In the genomic region with DNA sequence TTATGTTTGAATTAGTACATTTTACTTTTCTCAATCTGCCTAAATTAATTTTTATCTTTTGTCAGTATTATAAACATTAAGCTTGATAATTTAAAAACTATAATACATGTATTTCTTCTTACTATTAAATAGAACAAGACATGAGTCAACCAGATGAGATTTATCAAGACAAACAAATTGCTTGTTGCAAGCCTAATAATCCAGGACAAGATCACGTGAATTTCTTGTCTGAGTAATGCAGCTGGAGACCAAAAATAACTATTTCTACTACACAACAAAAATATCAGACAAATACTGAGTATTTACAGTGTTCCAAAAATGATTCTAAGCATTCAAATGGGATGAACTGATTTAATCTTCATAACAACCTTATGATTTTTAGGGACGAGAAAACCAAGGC, we compare ENCODE assay signal across 16 cellular contexts.
DNase-seq lines count a peak whose midpoint lies in the region; ATAC-seq and TF ChIP-seq lines count a peak whose summit lies in the region.
"Had no signal": no experiment of that assay in that cellular context is flagged by ENCODE, and none has a peak within 500 bp of the region (broad histone marks: within the 10 kb centered on the region; RNA-seq: fewer than 3 reads in every experiment).

No MANE protein-coding gene starts in this region.

- H3K4me2 ChIP-seq in GM23248 (ENCODE audit: unreplicated experiment) = no peak overlapping the region
- no peak overlapping the region for H3K4me2 ChIP-seq in mesenchymal stem cell (ENCODE audit: low read length, poor library complexity, severe bottlenecking)

- H2BK12ac ChIP-seq in mesenchymal stem cell (ENCODE audit: low read length in 2 of 2) = no peak overlapping the region

- H3K27me3 ChIP-seq in GM23248 (replicated peaks; ENCODE audit: insufficient read depth) (no peaks in the 10 kb centered on the region), mesenchymal stem cell (ENCODE audit: control insufficient read depth in 1 of 2, insufficient read depth in 1 of 2, low read length in 2 of 2) (no peaks in the 10 kb centered on the region)

- H3F3A ChIP-seq in GM23248 (ENCODE audit: insufficient read depth) = no peaks in the 10 kb centered on the region

- H3K4me1 ChIP-seq in GM23248 (ENCODE audit: insufficient read depth) (no peaks in the 10 kb centered on the region), mesenchymal stem cell (ENCODE audit: control insufficient read depth, insufficient read depth, low read depth, low read length) (no peaks in the 10 kb centered on the region)
- H3K4me1 ChIP-seq: HAP-1 had no signal

- no peak overlapping the region for H2AK5ac ChIP-seq in mesenchymal stem cell (ENCODE audit: low read length, severe bottlenecking)

- no peak for TF ChIP-seq CTCF in fibroblast of pulmonary artery (IDR thresholded peaks at IDR 0.05; ENCODE audit: low read length, missing control alignments)

- in situ Hi-C loops in GM23248 (cut with MboI) = no loop called here

- H3K9me3 Mint-ChIP-seq in stimulated activated effector memory CD8-positive, alpha-beta T cell treated with anti-CD3 and anti-CD28 coated beads, Interleukin-12 subunit alpha, Interleukin-12 subunit beta, amount 100 ng/mL, for 72 hours = peaks cover 3% of the 10 kb centered on the region

- no peak overlapping the region for H3K18ac ChIP-seq in mesenchymal stem cell (ENCODE audit: low read depth in 1 of 2, low read length in 2 of 2)

- H4K20me1 ChIP-seq in GM23248 (ENCODE audit: insufficient read depth) = no peaks in the 10 kb centered on the region

- H3K79me1 ChIP-seq in mesenchymal stem cell (replicated peaks; ENCODE audit: low read length, poor library complexity, severe bottlenecking) = no peaks in the 10 kb centered on the region

- H3K27ac ChIP-seq in GM23248 = no peak overlapping the region
- H3K27ac ChIP-seq in mesenchymal stem cell (ENCODE audit: low read length, poor library complexity, severe bottlenecking) = no peak overlapping the region

- H3K4me1 Mint-ChIP-seq in stimulated activated effector memory CD8-positive, alpha-beta T cell treated with anti-CD3 and anti-CD28 coated beads, Interleukin-12 subunit alpha, Interleukin-12 subunit beta, amount 100 ng/mL, for 72 hours = no peaks in the 10 kb centered on the region

- no peak overlapping the region for H2BK120ac ChIP-seq in mesenchymal stem cell (ENCODE audit: low read depth, low read length)

- H3K79me2 ChIP-seq in GM23248 (ENCODE audit: insufficient read depth) = no peaks in the 10 kb centered on the region

- peak; percentile 26 for DNase-seq in GM23248
- peak; percentile 63 for DNase-seq in LHCN-M2 (ENCODE audit: low read depth)
- peak; percentile 31 for DNase-seq in fibroblast of pulmonary artery (ENCODE audit: low read depth)
- peak; percentile 26 for DNase-seq in mesenchymal stem cell
- DNase-seq in NCI-H510A (lab: John Stamatoyannopoulos, UW) = no peak
- no peak for DNase-seq in stimulated activated effector memory CD8-positive, alpha-beta T cell treated with anti-CD3 and anti-CD28 coated beads, Interleukin-12 subunit alpha, Interleukin-12 subunit beta, amount 100 ng/mL, for 72 hours (ENCODE audit: low spot score in 2 of 2)
- DNase-seq: COR-L47, DMS 273 treated with DMSO at 0.1 percent for 48 hours, DND-41, NCI-H1105, NCI-H2081, NCI-H774, OCI-M1 had no signal

- no peak overlapping the region for H3K14ac ChIP-seq in mesenchymal stem cell (ENCODE audit: low read length in 2 of 2)

- no peaks in the 10 kb centered on the region for H3K36me3 Mint-ChIP-seq in stimulated activated effector memory CD8-positive, alpha-beta T cell treated with anti-CD3 and anti-CD28 coated beads, Interleukin-12 subunit alpha, Interleukin-12 subunit beta, amount 100 ng/mL, for 72 hours

- H3K36me3 ChIP-seq in GM23248 (ENCODE audit: low read depth) (no peaks in the 10 kb centered on the region), mesenchymal stem cell (ENCODE audit: control insufficient read depth in 1 of 2, insufficient read depth in 2 of 2, low read depth in 1 of 2, low read length in 2 of 2) (no peaks in the 10 kb centered on the region)
- H3K36me3 ChIP-seq: HAP-1 had no signal

- H2BK5ac ChIP-seq in mesenchymal stem cell (ENCODE audit: low read depth, low read length, poor library complexity, severe bottlenecking) = no peak overlapping the region

- H3K27ac Mint-ChIP-seq in stimulated activated effector memory CD8-positive, alpha-beta T cell treated with anti-CD3 and anti-CD28 coated beads, Interleukin-12 subunit alpha, Interleukin-12 subunit beta, amount 100 ng/mL, for 72 hours = no peak overlapping the region

- H3K4me3 ChIP-seq in GM23248 (no peak overlapping the region), fibroblast of pulmonary artery (replicated peaks; ENCODE audit: low read depth, low read length) (no peak overlapping the region), mesenchymal stem cell (ENCODE audit: insufficient read depth in 1 of 2, low read depth in 1 of 2, low read length in 2 of 2) (no peak overlapping the region)
- H3K4me3 ChIP-seq: HAP-1 had no signal

- H3K23ac ChIP-seq in mesenchymal stem cell (ENCODE audit: low read length in 2 of 2) = no peak overlapping the region

- H4K91ac ChIP-seq in mesenchymal stem cell (ENCODE audit: low read length) = no peak overlapping the region

- no peaks in the 10 kb centered on the region for H3K9me2 ChIP-seq in GM23248 (ENCODE audit: insufficient read depth)

- ATAC-seq in GM21423 (IDR thresholded peaks at IDR 0.05; ENCODE audit: unreplicated experiment) (no peak), GM21515 (IDR thresholded peaks at IDR 0.05; ENCODE audit: unreplicated experiment) (no peak)
- ATAC-seq in stimulated activated effector memory CD8-positive, alpha-beta T cell treated with anti-CD3 and anti-CD28 coated beads, Interleukin-12 subunit alpha, Interleukin-12 subunit beta, amount 100 ng/mL, for 72 hours = no peak

- H3K4me3 Mint-ChIP-seq in stimulated activated effector memory CD8-positive, alpha-beta T cell treated with anti-CD3 and anti-CD28 coated beads, Interleukin-12 subunit alpha, Interleukin-12 subunit beta, amount 100 ng/mL, for 72 hours = no peak overlapping the region

- no peak overlapping the region for H2BK15ac ChIP-seq in mesenchymal stem cell (ENCODE audit: low read depth, poor library complexity, severe bottlenecking)

- H3K9ac ChIP-seq in GM23248 (no peak overlapping the region), mesenchymal stem cell (ENCODE audit: low read length) (peak overlapping the region; percentile 45)

- H3K4ac ChIP-seq in mesenchymal stem cell (ENCODE audit: low read depth in 1 of 2, low read length in 2 of 2) = no peak overlapping the region

- H3K9me3 ChIP-seq in GM23248 (ENCODE audit: low read depth) = no peaks in the 10 kb centered on the region
- H3K9me3 ChIP-seq in mesenchymal stem cell (ENCODE audit: control insufficient read depth, low read length) = no peaks in the 10 kb centered on the region
- H3K9me3 ChIP-seq: HAP-1 had no signal

- H2AFZ ChIP-seq in GM23248 = no peak overlapping the region
- no peak overlapping the region for H2AFZ ChIP-seq in mesenchymal stem cell (ENCODE audit: low read depth, low read length)

- WGBS in GM23248 (ENCODE audit: low coverage in 1 of 2, low lambda C conversion rate in 2 of 2, missing lambda C conversion rate in 2 of 2), 2 experiments = 21 to 37% methylated on average over 2 of the region's 2 CpGs
- WGBS in mesenchymal stem cell = no CpG with 5 or more reads among the region's 2 CpGs

- no peak overlapping the region for H4K8ac ChIP-seq in mesenchymal stem cell (ENCODE audit: low read length)

Comparison
In these comparisons a context has a peak if more than half of its experiments do, and no peak if none do; other contexts are left out.
1. DNase-seq: peak in GM23248 (single experiment), LHCN-M2 (single experiment), fibroblast of pulmonary artery (single experiment) and mesenchymal stem cell (single experiment); none in NCI-H510A (single experiment) and stimulated activated effector memory CD8-positive, alpha-beta T cell treated with anti-CD3 and anti-CD28 coated beads, Interleukin-12 subunit alpha, Interleukin-12 subunit beta, amount 100 ng/mL, for 72 hours (0 of 2).